Comparison of ENCODE assay signal across 33 cellular contexts in the genomic region with DNA sequence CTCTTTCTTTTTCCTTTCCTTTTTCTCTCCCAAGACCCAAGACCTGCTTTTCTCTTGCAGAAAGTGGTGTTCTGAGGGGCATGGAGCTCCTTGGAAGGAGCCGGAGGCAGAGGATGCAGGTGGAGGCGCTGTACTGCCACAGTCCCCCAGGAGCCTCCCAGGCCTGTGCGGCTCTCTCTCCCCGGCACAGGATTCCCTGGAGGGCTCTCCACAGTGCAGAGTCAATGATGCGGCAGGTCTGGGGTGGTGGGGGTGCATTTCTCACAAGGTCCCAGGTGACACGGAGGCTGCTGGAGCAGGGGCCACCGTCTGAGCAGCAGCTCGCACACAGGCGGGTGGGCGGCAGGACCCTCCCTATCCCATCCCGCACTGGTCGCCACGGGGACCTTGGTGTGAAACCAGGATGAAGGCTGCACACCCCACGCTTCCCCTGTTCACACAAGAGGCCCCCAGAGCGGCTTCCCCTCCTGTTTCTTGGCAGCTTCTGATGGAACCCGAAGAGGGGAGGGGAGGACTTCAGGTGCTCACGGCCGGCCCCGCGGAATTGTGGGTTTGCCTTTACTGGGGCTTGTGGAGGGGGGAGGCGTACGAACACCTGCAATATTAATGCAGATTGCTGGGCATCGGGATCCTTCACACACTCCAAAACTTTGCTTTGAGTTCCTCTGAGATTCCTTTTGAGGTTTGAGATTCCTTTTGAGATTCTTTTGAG.
"Had no signal": no experiment of that assay in that cellular context is flagged by ENCODE, and none has a peak within 500 bp of the region (broad histone marks: within the 10 kb centered on the region; RNA-seq: fewer than 3 reads in every experiment).

No MANE protein-coding gene starts in this region.

- H3K4me3 ChIP-seq: PC-9 had no signal

- ATAC-seq: activated CD8-positive, alpha-beta memory T cell treated with anti-CD3 and anti-CD28 coated beads, Interleukin-2, amount 10 ng/mL, durations not matched to agents 7 days and 5 days; activated naive CD8-positive, alpha-beta T cell treated with anti-CD3 and anti-CD28 coated beads, Interleukin-2, amount 50 U/mL, for 24 hours had no signal

- DNase-seq: activated B cell treated with CpG ODN at 0.5 μM for 24 hours; activated CD4-positive, alpha-beta memory T cell treated with anti-CD3 and anti-CD28 coated beads, Interleukin-2, amount 10 ng/mL, durations not matched to agents 7 days and 5 days; activated CD4-positive, alpha-beta T cell treated with anti-CD3 and anti-CD28 coated beads for 4 hours; activated CD4-positive, alpha-beta T cell treated with anti-CD3 and anti-CD28 coated beads, Interleukin-2, amount 50 U/mL, for 1 hour; activated CD4-positive, CD25-positive, alpha-beta regulatory T cell treated with anti-CD3 and anti-CD28 coated beads, Interleukin-2, amount 50 U/mL, for 72 hours; activated CD8-positive, alpha-beta memory T cell treated with anti-CD3 and anti-CD28 coated beads for 24 hours; activated CD8-positive, alpha-beta memory T cell treated with anti-CD3 and anti-CD28 coated beads, Interleukin-2, amount 10 ng/mL, durations not matched to agents 7 days and 5 days; activated CD8-positive, alpha-beta memory T cell treated with anti-CD3 and anti-CD28 coated beads, Interleukin-2, amount 50 U/mL, for 48 hours; activated effector memory CD4-positive, alpha-beta T cell treated with Interleukin-2 at 50 U/mL for 16 hours; activated naive CD4-positive, alpha-beta T cell treated with anti-CD3 and anti-CD28 coated beads, Interleukin-2, amount 10 ng/mL, durations not matched to agents 7 days and 5 days; activated naive CD8-positive, alpha-beta T cell treated with anti-CD3 and anti-CD28 coated beads, Interleukin-2, amount 50 U/mL, for 24 hours; activated T-cell treated with anti-CD3 and anti-CD28 coated beads, Interleukin-2, amount 50 U/mL, for 48 hours; anterior cingulate cortex; caudate nucleus; cerebellar nuclear complex; MM.1S; MV-4-11; NCI-H1092; NCI-H187 treated with DMSO at 0.1 percent for 48 hours; NCI-H2081; NCI-H345; NCI-H524 treated with DMSO at 0.1 percent for 48 hours; NCI-H748 treated with DMSO at 0.1 percent for 48 hours; NK-92 treated with Interleukin-12 subunit alpha and Interleukin-12 subunit beta, amount 100 ng/mL, for 24 hours; PC-9; Right ventricle myocardium superior; SW 1271; T-helper 1 cell; T-helper 2 cell; T-helper 9 cell had no signal

- H3K4me3 Mint-ChIP-seq: activated B cell treated with CpG ODN at 0.5 μM for 24 hours; activated CD4-positive, alpha-beta memory T cell treated with anti-CD3 and anti-CD28 coated beads, Interleukin-2, amount 10 ng/mL, durations not matched to agents 7 days and 5 days; activated CD8-positive, alpha-beta memory T cell treated with anti-CD3 and anti-CD28 coated beads, Interleukin-2, amount 10 ng/mL, durations not matched to agents 7 days and 5 days; activated naive CD4-positive, alpha-beta T cell treated with anti-CD3 and anti-CD28 coated beads, Interleukin-2, amount 10 ng/mL, durations not matched to agents 7 days and 5 days; activated naive CD8-positive, alpha-beta T cell; activated naive CD8-positive, alpha-beta T cell treated with anti-CD3 and anti-CD28 coated beads, Interleukin-2, amount 50 U/mL, for 24 hours; brain had no signal

- H2AFZ ChIP-seq: PC-9 had no signal

- H3K27me3 Mint-ChIP-seq: activated CD4-positive, alpha-beta memory T cell treated with anti-CD3 and anti-CD28 coated beads, Interleukin-2, amount 10 ng/mL, durations not matched to agents 7 days and 5 days; activated CD8-positive, alpha-beta memory T cell treated with anti-CD3 and anti-CD28 coated beads, Interleukin-2, amount 10 ng/mL, durations not matched to agents 7 days and 5 days had no signal

- H3K27ac ChIP-seq: PC-9, VCaP had no signal

- H3K4me1 Mint-ChIP-seq: activated B cell treated with CpG ODN at 0.5 μM for 24 hours; activated CD4-positive, alpha-beta memory T cell treated with anti-CD3 and anti-CD28 coated beads, Interleukin-2, amount 10 ng/mL, durations not matched to agents 7 days and 5 days; activated CD8-positive, alpha-beta memory T cell treated with anti-CD3 and anti-CD28 coated beads, Interleukin-2, amount 10 ng/mL, durations not matched to agents 7 days and 5 days; activated naive CD4-positive, alpha-beta T cell treated with anti-CD3 and anti-CD28 coated beads, Interleukin-2, amount 10 ng/mL, durations not matched to agents 7 days and 5 days; activated naive CD8-positive, alpha-beta T cell treated with anti-CD3 and anti-CD28 coated beads, Interleukin-2, amount 50 U/mL, for 24 hours had no signal

- H3K36me3 Mint-ChIP-seq: activated CD8-positive, alpha-beta memory T cell treated with anti-CD3 and anti-CD28 coated beads, Interleukin-2, amount 10 ng/mL, durations not matched to agents 7 days and 5 days; activated naive CD4-positive, alpha-beta T cell treated with anti-CD3 and anti-CD28 coated beads, Interleukin-2, amount 10 ng/mL, durations not matched to agents 7 days and 5 days; activated naive CD8-positive, alpha-beta T cell; brain had no signal

- H3K4me2 ChIP-seq: PC-9 had no signal

- H3K9me3 Mint-ChIP-seq: activated B cell treated with CpG ODN at 0.5 μM for 24 hours; activated CD4-positive, alpha-beta memory T cell treated with anti-CD3 and anti-CD28 coated beads, Interleukin-2, amount 10 ng/mL, durations not matched to agents 7 days and 5 days; activated naive CD4-positive, alpha-beta T cell treated with anti-CD3 and anti-CD28 coated beads, Interleukin-2, amount 10 ng/mL, durations not matched to agents 7 days and 5 days; activated naive CD8-positive, alpha-beta T cell treated with anti-CD3 and anti-CD28 coated beads, Interleukin-2, amount 50 U/mL, for 24 hours; brain had no signal

- H3K27ac Mint-ChIP-seq: activated B cell treated with CpG ODN at 0.5 μM for 24 hours; activated CD4-positive, alpha-beta memory T cell treated with anti-CD3 and anti-CD28 coated beads, Interleukin-2, amount 10 ng/mL, durations not matched to agents 7 days and 5 days; activated CD8-positive, alpha-beta memory T cell treated with anti-CD3 and anti-CD28 coated beads, Interleukin-2, amount 10 ng/mL, durations not matched to agents 7 days and 5 days; activated naive CD4-positive, alpha-beta T cell treated with anti-CD3 and anti-CD28 coated beads, Interleukin-2, amount 10 ng/mL, durations not matched to agents 7 days and 5 days; activated naive CD8-positive, alpha-beta T cell; activated naive CD8-positive, alpha-beta T cell treated with anti-CD3 and anti-CD28 coated beads, Interleukin-2, amount 50 U/mL, for 24 hours; brain had no signal
